In the genomic region with DNA sequence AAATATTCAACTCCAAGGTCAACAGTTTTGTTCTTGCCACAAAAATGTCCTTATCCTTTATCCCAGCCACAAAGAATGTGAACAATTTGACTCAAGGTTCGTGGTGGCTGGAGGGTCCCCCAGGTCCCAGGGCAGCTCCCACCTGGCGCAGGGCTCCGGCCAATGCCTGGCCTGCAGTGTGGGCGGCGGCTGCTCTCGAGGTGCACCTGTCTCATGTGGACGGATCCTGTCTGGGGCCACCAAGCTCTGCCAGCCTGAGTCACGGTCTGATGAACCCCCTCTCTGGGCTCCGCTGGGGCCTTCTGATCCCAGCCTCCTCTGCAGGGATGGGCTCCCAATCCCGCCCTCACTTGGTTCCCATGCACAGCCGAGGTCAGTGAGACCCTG, we compare ENCODE assay signal across 11 cellular contexts. TPM values are rescaled to one million over a fixed set of nuclear protein-coding genes. Genes with fewer than 3 reads are reported as not detected.
DNase-seq lines count a peak whose midpoint lies in the region; ATAC-seq and TF ChIP-seq lines count a peak whose summit lies in the region.
"Had no signal": no experiment of that assay in that cellular context is flagged by ENCODE, and none has a peak within 500 bp of the region (broad histone marks: within the 10 kb centered on the region; RNA-seq: fewer than 3 reads in every experiment).

No MANE protein-coding gene starts in this region.

- TF ChIP-seq CTCF in choroid plexus epithelial cell (conservative IDR thresholded peaks at IDR 0.05; ENCODE audit: low read depth, low read length): no peak

- DNase-seq in DMS79 treated with DMSO at 0.1 percent for 48 hours (lab: John Stamatoyannopoulos, UW): peak; percentile 94
- DNase-seq in M059J (ENCODE audit: low read depth): peak; percentile 66
- peak; percentile 70 for DNase-seq in choroid plexus epithelial cell (ENCODE audit: low read depth)
- DNase-seq in renal cortical epithelial cell (ENCODE audit: low read depth): peak; percentile 60
- no peak for DNase-seq in activated gamma-delta T cell treated with Interleukin-2 at 50 U/mL for 16 hours
- no peak for DNase-seq in H4 (ENCODE audit: low spot score)
- DNase-seq: NCI-H69; retina; stimulated activated naive CD8-positive, alpha-beta T cell treated with anti-CD3 and anti-CD28 coated beads, Interleukin-15, amount 100 ng/mL, for 72 hours had no signal

- H3K4me3 ChIP-seq in choroid plexus epithelial cell (ENCODE audit: low read depth, low read length): no peak overlapping the region

- ATAC-seq in HG03520 (IDR thresholded peaks at IDR 0.05; ENCODE audit: unreplicated experiment): no peak
- no peak for ATAC-seq in GM19395 (IDR thresholded peaks at IDR 0.05; ENCODE audit: unreplicated experiment)
- ATAC-seq: stimulated activated naive CD8-positive, alpha-beta T cell treated with anti-CD3 and anti-CD28 coated beads, Interleukin-15, amount 100 ng/mL, for 72 hours had no signal

RNA-seq across cellular contexts. Expression of a gene that starts 49.4 kb away (rescaled TPM):
- 43.7 and 99.1 TPM in 2 replicates for total RNA-seq in M059J (2014; rRNA removed; shearing (Covaris generic))
- total RNA-seq in renal cortical epithelial cell: 174 and 236 TPM in 2 replicates
- total RNA-seq in H4 (2014; rRNA removed; shearing (Covaris generic)): 5.9 and 6.4 TPM in 2 replicates

RNA-seq across cellular contexts. Expression of a gene that starts 55.4 kb away (rescaled TPM):
- total RNA-seq in M059J (2014; rRNA removed; shearing (Covaris generic)): 0.44 and 3.5 TPM in 2 replicates
- 3.3 and 5.9 TPM in 2 replicates for total RNA-seq in renal cortical epithelial cell
- 2.1 TPM in 1 of 2 replicates, not detected in the other for total RNA-seq in H4 (2014; rRNA removed; shearing (Covaris generic))

Comparison
In these comparisons a context has a peak if more than half of its experiments do, and no peak if none do; other contexts are left out.
1. DNase-seq: peak in DMS79 treated with DMSO at 0.1 percent for 48 hours (single experiment), M059J (single experiment), choroid plexus epithelial cell (single experiment) and renal cortical epithelial cell (single experiment); none in activated gamma-delta T cell treated with Interleukin-2 at 50 U/mL for 16 hours (single experiment) and H4 (single experiment).